ENCODE assay signal across 7 cellular contexts in genomic region chr4:15778742-15779231, GRCh38. TPM values are rescaled to one million over a fixed set of nuclear protein-coding genes. Genes with fewer than 3 reads are reported as not detected.
DNase-seq lines count a peak whose midpoint lies in the region; ATAC-seq, FAIRE-seq and TF ChIP-seq lines count a peak whose summit lies in the region.

No MANE protein-coding gene starts in this region.

- peak; percentile 44 to 84 (median 62) for ATAC-seq in heart right ventricle

- intact Hi-C loops in heart right ventricle (cut with DNase I) (no loop called here), posterior vena cava (cut with DNase I) (no loop called here)

- peaks cover 60% of the 10 kb centered on the region for H3K27me3 Mint-ChIP-seq in HFFc6 (ENCODE audit: insufficient read depth)

- no peaks in the 10 kb centered on the region for H3K9me3 Mint-ChIP-seq in HFFc6

- peaks cover 0 to 5% (median 0%) of the 10 kb centered on the region in 7 donors for H3K27me3 ChIP-seq in heart right ventricle

- TF ChIP-seq CTCF in HFFc6 (IDR thresholded peaks at IDR 0.05) (no peak), heart right ventricle (IDR thresholded peaks at IDR 0.05) (peak in 1 of 9 donors; percentile 2)

- 0 to 1% methylated on average over 36 to 40 of the region's 41 CpGs for WGBS in heart right ventricle, 2 donors

- peaks cover 0 to 60% (median 20%) of the 10 kb centered on the region in 9 donors for H3K4me1 ChIP-seq in heart right ventricle

- H3K36me3 ChIP-seq in heart right ventricle: no peaks in the 10 kb centered on the region

- peak overlapping the region; percentile 57 to 76 (median 64) for H3K4me3 ChIP-seq in heart right ventricle

- DNase-seq in GM18507 (ENCODE audit: extremely low spot score, insufficient read length, low read depth): no peak
- DNase-seq in HFFc6: no peak
- peak; percentile 74 for DNase-seq in NAMALWA (ENCODE audit: low spot score)
- DNase-seq in activated gamma-delta T cell treated with Interleukin-2 at 50 U/mL for 16 hours: peak; percentile 31
- peak; percentile 18 to 53 for DNase-seq in heart right ventricle
- DNase-seq in posterior vena cava (ENCODE audit: low spot score): peak; percentile 82
- DNase-seq in RKO (ENCODE audit: low spot score): no peak

- H3K36me3 Mint-ChIP-seq in HFFc6 (ENCODE audit: low read depth): no peaks in the 10 kb centered on the region

- H3K9me3 ChIP-seq in heart right ventricle: no peaks in the 10 kb centered on the region

- H3K27ac Mint-ChIP-seq in HFFc6: no peak overlapping the region

- H3K27ac ChIP-seq in heart right ventricle: peak overlapping the region; percentile 7 to 87 (median 72)

- FAIRE-seq in GM18507 (lab: Jason Lieb, UNC): peak; percentile 97

- H3K4me1 Mint-ChIP-seq in HFFc6 (ENCODE audit: low read depth): peaks cover 8% of the 10 kb centered on the region

- peak overlapping the region; percentile 50 for H3K4me3 Mint-ChIP-seq in HFFc6

RNA-seq across cellular contexts. Expression of gene CD38, which starts 0.7 kb away (rescaled TPM):
- total RNA-seq in HFFc6 (2021; fragmentation: NEBNext Ultra II Directional; extraction: Animal tissue kit (Norgen Biotek cat#: 25700)): under 1 TPM in 3 of 6 experiments, not detected in 3; 0.07 to 0.15 (median 0.07) TPM
- total RNA-seq in heart right ventricle (10 to 100 TPM in 1 of 10 donors, 1 to 10 TPM in 7, under 1 TPM in 2; 0.68 to 11.3 (median 3.3) TPM), posterior vena cava (10 to 100 TPM; 12.1 to 16.1 TPM)
- 1 to 10 TPM; 1.3 to 3.7 TPM for polyA plus RNA-seq in heart right ventricle

Comparison
In these comparisons a context has a peak if more than half of its experiments do, and no peak if none do; other contexts are left out.
1. DNase-seq: peak in NAMALWA (single experiment), activated gamma-delta T cell treated with Interleukin-2 at 50 U/mL for 16 hours (single experiment), heart right ventricle (2 of 2) and posterior vena cava (single experiment); none in GM18507 (single experiment), HFFc6 (single experiment) and RKO (single experiment).